In the genomic region with DNA sequence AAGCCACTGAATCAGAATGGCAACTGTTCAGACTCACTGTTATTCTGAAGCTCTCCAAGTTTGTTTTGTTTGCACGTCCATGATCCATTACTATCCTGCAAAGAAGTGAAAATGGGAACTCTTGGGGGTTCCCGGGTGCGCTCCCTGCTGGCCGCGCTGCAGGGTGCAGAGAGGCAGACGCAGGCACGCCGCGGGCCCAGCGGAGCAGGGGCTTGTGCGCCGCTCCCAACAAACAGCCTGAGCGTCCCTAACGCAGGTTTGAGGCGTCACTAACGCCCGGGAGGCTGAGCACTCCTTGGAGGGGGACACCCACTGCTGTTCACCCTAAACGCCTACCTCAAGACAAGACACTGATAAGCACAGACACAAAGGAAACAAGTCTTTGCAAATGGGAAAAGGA, we compare ENCODE assay signal across 10 cellular contexts. TPM values are rescaled to one million over a fixed set of nuclear protein-coding genes. Genes with fewer than 3 reads are reported as not detected.
DNase-seq lines count a peak whose midpoint lies in the region; ATAC-seq, FAIRE-seq and TF ChIP-seq lines count a peak whose summit lies in the region.
"Had no signal": no experiment of that assay in that cellular context is flagged by ENCODE, and none has a peak within 500 bp of the region (broad histone marks: within the 10 kb centered on the region; RNA-seq: fewer than 3 reads in every experiment).

No MANE protein-coding gene starts in this region.

- no peaks in the 10 kb centered on the region for H3K4me1 Mint-ChIP-seq in neural crest cell
- H3K4me1 Mint-ChIP-seq: memory B cell had no signal

- peaks cover 3% of the 10 kb centered on the region for H3K9me3 Mint-ChIP-seq in neural crest cell

- H3K27ac Mint-ChIP-seq in neural crest cell (ENCODE audit: unreplicated experiment): no peak overlapping the region
- H3K27ac Mint-ChIP-seq: memory B cell had no signal

- no peaks in the 10 kb centered on the region for H3K4me1 ChIP-seq in foreskin keratinocyte

- no peak overlapping the region for H3K4me3 Mint-ChIP-seq in neural crest cell
- H3K4me3 Mint-ChIP-seq: memory B cell had no signal

- no peaks in the 10 kb centered on the region for H3K36me3 Mint-ChIP-seq in neural crest cell (ENCODE audit: low read depth)
- H3K36me3 Mint-ChIP-seq: memory B cell had no signal

- no peaks in the 10 kb centered on the region for H3K27me3 Mint-ChIP-seq in neural crest cell (ENCODE audit: low read depth)

- TF ChIP-seq CTCF in GM12865 (IDR thresholded peaks at IDR 0.05; ENCODE audit: insufficient read depth, low read depth, low read length, missing control alignments) (peak; percentile 59), foreskin keratinocyte (conservative IDR thresholded peaks at IDR 0.05) (peak; percentile 41), neural crest cell (conservative IDR thresholded peaks at IDR 0.05) (peak; percentile 68)

- H3K27me3 ChIP-seq in foreskin keratinocyte: no peaks in the 10 kb centered on the region

- ATAC-seq in foreskin keratinocyte (peak; percentile 54), HG02870 (IDR thresholded peaks at IDR 0.05; ENCODE audit: unreplicated experiment) (no peak)

- no peak overlapping the region for H3K27ac ChIP-seq in foreskin keratinocyte

- no peak for FAIRE-seq in urothelium cell line (lab: Jason Lieb, UNC)

- DNase-seq in GM12865 (ENCODE audit: low read depth): peak; percentile 23
- DNase-seq in NCI-H69 (lab: John Stamatoyannopoulos, UW): peak; percentile 14
- DNase-seq in foreskin keratinocyte: no peak
- peak; percentile 40 for DNase-seq in neural crest cell (ENCODE audit: low read depth, low spot score)
- DNase-seq in urothelium cell line (ENCODE audit: low spot score): no peak
- no peak for DNase-seq in SW 1271 (lab: John Stamatoyannopoulos, UW)
- DNase-seq in DMS 273 (lab: John Stamatoyannopoulos, UW; ENCODE audit: unreplicated experiment): no peak
- DNase-seq: activated CD4-positive, CD25-positive, alpha-beta regulatory T cell treated with anti-CD3 and anti-CD28 coated beads, Interleukin-2, amount 50 U/mL, for 72 hours had no signal

- no peak overlapping the region for H3K4me3 ChIP-seq in GM12865 (ENCODE audit: low read depth, low read length)

RNA-seq across cellular contexts. Expression of gene PIEZO2, which starts 14.3 kb away (rescaled TPM):
- not detected in 2 replicates for total RNA-seq in foreskin keratinocyte
- polyA plus RNA-seq in foreskin keratinocyte: not detected in 2 replicates
- total RNA-seq in neural crest cell: 15.5 and 17.0 TPM in 2 replicates

Comparison
In these comparisons a context has a peak if more than half of its experiments do, and no peak if none do; other contexts are left out.
1. DNase-seq: peak in GM12865 (single experiment), NCI-H69 (single experiment) and neural crest cell (single experiment); none in foreskin keratinocyte (0 of 2), urothelium cell line (single experiment), SW 1271 (0 of 2) and DMS 273 (single experiment).
2. RNA of gene PIEZO2, which starts 14.3 kb away (total RNA-seq): 15.5 to 17.0 TPM in neural crest cell; not detected in foreskin keratinocyte; every median in the first group is over 10 times any median in the second.
3. Peak in every context shown above with its lines, with median percentiles within 50 percentile points of each other: CTCF ChIP-seq.